Comparison of ENCODE assay signal across 8 cellular contexts in the genomic region with DNA sequence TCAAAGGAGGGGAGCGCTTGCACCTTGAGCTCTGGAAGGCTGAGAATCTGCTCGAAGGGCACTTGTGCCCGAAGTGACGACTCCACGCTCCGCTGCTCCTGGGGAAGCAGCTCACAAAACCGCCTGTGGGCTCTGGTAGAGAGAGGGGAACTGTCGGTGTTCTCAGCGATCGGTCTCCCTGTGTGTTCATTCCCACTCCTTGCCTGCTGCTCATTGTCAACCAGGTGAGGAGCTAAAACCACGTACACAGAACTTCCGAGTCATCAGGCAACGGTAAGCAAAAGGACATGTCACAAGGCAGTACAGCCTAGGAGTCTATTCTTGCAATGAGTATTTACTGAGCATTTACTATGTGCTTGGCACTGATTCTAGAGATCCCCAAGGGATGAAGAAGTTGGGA. TPM values are rescaled to one million over a fixed set of nuclear protein-coding genes. Genes with fewer than 3 reads are reported as not detected.
DNase-seq lines count a peak whose midpoint lies in the region; ATAC-seq and TF ChIP-seq lines count a peak whose summit lies in the region.

No MANE protein-coding gene starts in this region.

- no peak overlapping the region for H3K27ac Mint-ChIP-seq in endodermal cell

- in situ Hi-C loops in GM13977 (cut with MboI; ENCODE audit: low pct_unique_long_range_greater_than_20kb, low sequenced_read_pairs, unreplicated experiment) (no loop called here), gastrocnemius medialis (cut with MboI; ENCODE audit: low sequenced_read_pairs in 4 of 4) (no loop called here)

- TF ChIP-seq POLR2A in gastrocnemius medialis (IDR thresholded peaks at IDR 0.05) = no peak

- peak; percentile 28 for DNase-seq in GM13977 (ENCODE audit: low spot score)
- DNase-seq in RKO (ENCODE audit: low spot score) = peak; percentile 52
- DNase-seq in endodermal cell = no peak
- DNase-seq in gastrocnemius medialis = no peak
- DNase-seq in T1000 (lab: John Stamatoyannopoulos, UW) = no peak
- DNase-seq in activated CD8-positive, alpha-beta memory T cell treated with anti-CD3 and anti-CD28 coated beads, Interleukin-2, amount 50 U/mL, for 4 hours = no peak
- no peak for DNase-seq in left lobe of liver (ENCODE audit: low spot score)

- no peaks in the 10 kb centered on the region for H3K9me3 ChIP-seq in endodermal cell (ENCODE audit: control insufficient read depth, low read length)
- H3K9me3 ChIP-seq in gastrocnemius medialis = no peaks in the 10 kb centered on the region

- H3K27ac ChIP-seq in endodermal cell (ENCODE audit: low read depth, low read length) (no peak overlapping the region), gastrocnemius medialis (peak overlapping the region; percentile 10 to 94 (median 22))

- peaks cover 7% of the 10 kb centered on the region for H3K36me3 Mint-ChIP-seq in endodermal cell (ENCODE audit: low read depth)

- H3K4me1 Mint-ChIP-seq in endodermal cell = peaks cover 10% of the 10 kb centered on the region

- H3K4me3 Mint-ChIP-seq in endodermal cell = peak overlapping the region; percentile 68

- H3K4me1 ChIP-seq in endodermal cell (ENCODE audit: control insufficient read depth, insufficient read depth, low read length) (no peaks in the 10 kb centered on the region), gastrocnemius medialis (peaks cover 32 to 44% of the 10 kb centered on the region in 2 donors)

- WGBS in endodermal cell (ENCODE audit: insufficient coverage in 1 of 2, insufficient read length in 1 of 2), 2 experiments = 94% methylated on average over 13 of the region's 13 CpGs

- TF ChIP-seq CTCF in GM13977 (IDR thresholded peaks at IDR 0.05; ENCODE audit: extremely low read depth, insufficient read depth, missing control alignments) = no peak
- no peak for TF ChIP-seq CTCF in endodermal cell (conservative IDR thresholded peaks at IDR 0.05)
- no peak for TF ChIP-seq CTCF in gastrocnemius medialis (IDR thresholded peaks at IDR 0.05 in 4 of 5, conservative IDR thresholded peaks at IDR 0.05 in 1 of 5)

- no peak for ATAC-seq in gastrocnemius medialis
- no peak for ATAC-seq in GM18858 (IDR thresholded peaks at IDR 0.05; ENCODE audit: unreplicated experiment)
- no peak for ATAC-seq in left lobe of liver

- peak overlapping the region; percentile 82 for H3K4me3 ChIP-seq in endodermal cell (ENCODE audit: low read length)
- no peak overlapping the region for H3K4me3 ChIP-seq in gastrocnemius medialis

- H3K36me3 ChIP-seq in endodermal cell (ENCODE audit: control insufficient read depth, insufficient read depth, low read length) (peaks cover 4% of the 10 kb centered on the region), gastrocnemius medialis (peaks cover 0 to 32% of the 10 kb centered on the region in 2 donors)

- no peak overlapping the region for H3K9ac ChIP-seq in endodermal cell (ENCODE audit: extremely low read depth, low read length, poor library complexity, severe bottlenecking)

- H3K9me3 Mint-ChIP-seq in endodermal cell = no peaks in the 10 kb centered on the region

- H3K27me3 Mint-ChIP-seq in endodermal cell (ENCODE audit: insufficient read depth) = no peaks in the 10 kb centered on the region

- intact Hi-C loops in gastrocnemius medialis (cut with DNase I; ENCODE audit: low total_unique reads) = loop anchor here (2.0 kb wide), 1 partner anchor 57 kb away; no protein-coding TSS in a partner anchor

- H3K27me3 ChIP-seq in endodermal cell (ENCODE audit: control insufficient read depth, insufficient read depth, low read length, poor library complexity, severe bottlenecking) = no peaks in the 10 kb centered on the region
- H3K27me3 ChIP-seq in gastrocnemius medialis = no peaks in the 10 kb centered on the region

RNA-seq across cellular contexts. Expression of a gene that starts 1.5 kb away (rescaled TPM):
- total RNA-seq in endodermal cell (10 to 100 TPM; 31.3 to 34.0 TPM), gastrocnemius medialis (10 to 100 TPM; 15.5 to 43.4 (median 30.7) TPM), left lobe of liver (44.1 TPM)
- 19.0 TPM for polyA plus RNA-seq in endodermal cell (2013, experiment 1 of 2)
- polyA plus RNA-seq in endodermal cell (2013, experiment 2 of 2) = 19.4 TPM

RNA-seq across cellular contexts. Expression of a gene that starts 1.8 kb away (rescaled TPM):
- total RNA-seq in endodermal cell (1 to 10 TPM; 4.8 to 5.4 TPM), gastrocnemius medialis (1 to 10 TPM; 1.8 to 6.9 (median 4.3) TPM), left lobe of liver (5.6 TPM)
- polyA plus RNA-seq in endodermal cell (2013, experiment 1 of 2) = 1.9 TPM
- polyA plus RNA-seq in endodermal cell (2013, experiment 2 of 2) = 3.3 TPM

RNA-seq across cellular contexts. Expression of a gene that starts 17.2 kb away (rescaled TPM):
- total RNA-seq in endodermal cell (under 1 TPM; 0.15 to 0.46 TPM), gastrocnemius medialis (not detected), left lobe of liver (0.15 TPM)
- 0.21 TPM for polyA plus RNA-seq in endodermal cell (2013, experiment 1 of 2)
- polyA plus RNA-seq in endodermal cell (2013, experiment 2 of 2) = not detected

RNA-seq across cellular contexts. Expression of a gene that starts 31.1 kb away (rescaled TPM):
- total RNA-seq in endodermal cell = 10 to 100 TPM; 25.1 to 33.1 TPM
- polyA plus RNA-seq in endodermal cell (2013, experiment 1 of 2) = 20.3 TPM
- polyA plus RNA-seq in endodermal cell (2013, experiment 2 of 2) = 19.6 TPM
- total RNA-seq in gastrocnemius medialis = 10 to 100 TPM in 1 of 4 donors, 1 to 10 TPM in 3; 2.1 to 12.1 (median 6.4) TPM
- 23.7 TPM for total RNA-seq in left lobe of liver

RNA-seq across cellular contexts. Expression of a gene that starts 33.3 kb away (rescaled TPM):
- 100 to 1,000 TPM in 1 of 2 donors, 10 to 100 TPM in 1; 89.3 to 103 TPM for total RNA-seq in endodermal cell
- polyA plus RNA-seq in endodermal cell (2013, experiment 1 of 2) = 100 TPM
- polyA plus RNA-seq in endodermal cell (2013, experiment 2 of 2) = 98.5 TPM
- 100 to 1,000 TPM; 160 to 323 (median 274) TPM for total RNA-seq in gastrocnemius medialis
- total RNA-seq in left lobe of liver = 26.7 TPM

Comparison
In these comparisons a context has a peak if more than half of its experiments do, and no peak if none do; other contexts are left out.
1. DNase-seq: peak in GM13977 (single experiment) and RKO (single experiment); none in endodermal cell (single experiment), gastrocnemius medialis (0 of 2), T1000 (single experiment), activated CD8-positive, alpha-beta memory T cell treated with anti-CD3 and anti-CD28 coated beads, Interleukin-2, amount 50 U/mL, for 4 hours (single experiment) and left lobe of liver (single experiment).